12 cellular contexts compared by ENCODE assay signal in genomic region chr9:109264865-109265532, GRCh38. TPM values are rescaled to one million over a fixed set of nuclear protein-coding genes. Genes with fewer than 3 reads are reported as not detected.
DNase-seq lines count a peak whose midpoint lies in the region; ATAC-seq, FAIRE-seq and TF ChIP-seq lines count a peak whose summit lies in the region.
"Had no signal": no experiment of that assay in that cellular context is flagged by ENCODE, and none has a peak within 500 bp of the region (broad histone marks: within the 10 kb centered on the region; RNA-seq: fewer than 3 reads in every experiment).

No MANE protein-coding gene starts in this region.

- TF ChIP-seq EP300 in tibial nerve (IDR thresholded peaks at IDR 0.05): no peak

- H3K4me1 ChIP-seq in kidney (ENCODE audit: control insufficient read depth in 1 of 2, insufficient read depth in 1 of 2, low read depth in 1 of 2, low read length in 2 of 2) (no peaks in the 10 kb centered on the region), tibial nerve (peaks cover 0 to under 1% (median 0%) of the 10 kb centered on the region in 4 donors), neural progenitor cell (no peaks in the 10 kb centered on the region)
- H3K4me1 ChIP-seq: SJSA1 had no signal

- POLR2A ChIA-PET in WTC11 (lab: Charles Lee): no interaction called here

- DNase-seq in NCI-H128 (lab: John Stamatoyannopoulos, UW; ENCODE audit: unreplicated experiment): peak; percentile 43
- no peak for DNase-seq in WTC11 (ENCODE audit: low spot score)
- DNase-seq in kidney: peak; percentile 88
- DNase-seq in tibial nerve (ENCODE audit: low spot score in 2 of 2): no peak
- no peak for DNase-seq in activated T-helper 1 cell treated with anti-CD3 and anti-CD28 coated beads, Interleukin-12 subunit alpha, Interleukin-12 subunit beta, Interleukin-2, Interleukin-4 antibody, amounts not matched to agents 30 ng/mL and 10 ng/mL and 1 ng/mL, durations not matched to agents 14 hours and 24 hours and 36 hours (ENCODE audit: low spot score)
- DNase-seq in neural progenitor cell (ENCODE audit: low spot score): no peak
- DNase-seq: activated T-cell treated with anti-CD3 and anti-CD28 coated beads, Interleukin-2, amount 50 U/mL, for 4 hours; NCI-H1105 had no signal

- H3K27ac Mint-ChIP-seq in WTC11 (peak overlapping the region; percentile 65), neural progenitor cell (no peak overlapping the region)
- no peak overlapping the region for H3K27ac Mint-ChIP-seq in activated T-helper 1 cell treated with anti-CD3 and anti-CD28 coated beads, Interleukin-12 subunit alpha, Interleukin-12 subunit beta, Interleukin-2, Interleukin-4 antibody, amounts not matched to agents 30 ng/mL and 10 ng/mL and 1 ng/mL, durations not matched to agents 14 hours and 24 hours and 36 hours

- H3K9me3 Mint-ChIP-seq in WTC11 (peaks cover 3% of the 10 kb centered on the region), neural progenitor cell (peaks cover 7% of the 10 kb centered on the region)
- peaks cover 4% of the 10 kb centered on the region for H3K9me3 Mint-ChIP-seq in activated T-helper 1 cell treated with anti-CD3 and anti-CD28 coated beads, Interleukin-12 subunit alpha, Interleukin-12 subunit beta, Interleukin-2, Interleukin-4 antibody, amounts not matched to agents 30 ng/mL and 10 ng/mL and 1 ng/mL, durations not matched to agents 14 hours and 24 hours and 36 hours

- no peaks in the 10 kb centered on the region for H3F3A ChIP-seq in neural progenitor cell (ENCODE audit: low read depth)

- intact Hi-C loops in kidney (cut with DNase I): no loop called here
- intact Hi-C loops in activated T-helper 1 cell treated with anti-CD3 and anti-CD28 coated beads, Interleukin-12 subunit alpha, Interleukin-12 subunit beta, Interleukin-2, Interleukin-4 antibody, amounts not matched to agents 30 ng/mL and 10 ng/mL and 1 ng/mL, durations not matched to agents 14 hours and 24 hours and 36 hours (cut with micrococcal nuclease): no loop called here

- no peak overlapping the region for H3K9ac ChIP-seq in kidney (ENCODE audit: low read length in 2 of 2)
- H3K9ac ChIP-seq in neural progenitor cell: no peak overlapping the region

- no peak overlapping the region for H3K4me2 ChIP-seq in neural progenitor cell

- H2AFZ ChIP-seq in neural progenitor cell (replicated peaks): no peak overlapping the region

- no peak overlapping the region for H3K4me3 ChIP-seq in kidney (ENCODE audit: low read length in 2 of 2)
- no peak overlapping the region for H3K4me3 ChIP-seq in tibial nerve
- H3K4me3 ChIP-seq in neural progenitor cell: no peak overlapping the region
- H3K4me3 ChIP-seq: SJSA1 had no signal

- CTCF ChIA-PET in WTC11 (lab: Charles Lee): interaction anchor here (1.5 kb wide), 1 partner anchor 8 kb away, joined by 4 read pairs; no protein-coding TSS in a partner anchor

- H4K20me1 ChIP-seq in neural progenitor cell (ENCODE audit: low read depth): no peaks in the 10 kb centered on the region

- H3K27me3 ChIP-seq in tibial nerve (no peaks in the 10 kb centered on the region), neural progenitor cell (no peaks in the 10 kb centered on the region)
- H3K27me3 ChIP-seq: SJSA1 had no signal

- no peak for TF ChIP-seq CTCF in C4-2B (conservative IDR thresholded peaks at IDR 0.05)
- TF ChIP-seq CTCF in WTC11 (IDR thresholded peaks at IDR 0.05): no peak
- no peak for TF ChIP-seq CTCF in kidney (IDR thresholded peaks at IDR 0.05; ENCODE audit: borderline replicate concordance, extremely low read depth, insufficient read depth)
- no peak for TF ChIP-seq CTCF in tibial nerve (IDR thresholded peaks at IDR 0.05)
- TF ChIP-seq CTCF in neural progenitor cell (IDR thresholded peaks at IDR 0.05): no peak

- no peaks in the 10 kb centered on the region for H3K79me2 ChIP-seq in neural progenitor cell (ENCODE audit: low read depth)

- ATAC-seq in WTC11: no peak
- no peak for ATAC-seq in GM19397 (IDR thresholded peaks at IDR 0.05; ENCODE audit: unreplicated experiment)
- ATAC-seq: activated CD4-positive, CD25-positive, alpha-beta regulatory T cell treated with anti-CD3 and anti-CD28 coated beads, Interleukin-2, amount 50 U/mL, for 24 hours; activated T-cell treated with anti-CD3 and anti-CD28 coated beads, Interleukin-2, amount 50 U/mL, for 4 hours had no signal

- H3K36me3 ChIP-seq in kidney (ENCODE audit: control insufficient read depth in 1 of 2, insufficient read depth in 2 of 2, low read length in 2 of 2): no peaks in the 10 kb centered on the region
- peaks cover 0 to 6% (median 2%) of the 10 kb centered on the region in 3 donors for H3K36me3 ChIP-seq in tibial nerve
- H3K36me3 ChIP-seq in neural progenitor cell: no peaks in the 10 kb centered on the region
- H3K36me3 ChIP-seq: SJSA1 had no signal

- no peaks in the 10 kb centered on the region for H3K9me3 ChIP-seq in kidney (ENCODE audit: control insufficient read depth in 1 of 2, low read length in 2 of 2)
- H3K9me3 ChIP-seq in tibial nerve: peaks cover 0 to 7% (median 0%) of the 10 kb centered on the region in 4 donors
- H3K9me3 ChIP-seq in neural progenitor cell (ENCODE audit: low read depth): no peaks in the 10 kb centered on the region

- peaks cover 22% of the 10 kb centered on the region for H3K4me1 Mint-ChIP-seq in WTC11
- H3K4me1 Mint-ChIP-seq in activated T-helper 1 cell treated with anti-CD3 and anti-CD28 coated beads, Interleukin-12 subunit alpha, Interleukin-12 subunit beta, Interleukin-2, Interleukin-4 antibody, amounts not matched to agents 30 ng/mL and 10 ng/mL and 1 ng/mL, durations not matched to agents 14 hours and 24 hours and 36 hours (ENCODE audit: low read depth): no peaks in the 10 kb centered on the region
- peaks cover 10% of the 10 kb centered on the region for H3K4me1 Mint-ChIP-seq in neural progenitor cell

- H3K27me3 Mint-ChIP-seq in WTC11 (ENCODE audit: low read depth): no peaks in the 10 kb centered on the region
- H3K27me3 Mint-ChIP-seq in activated T-helper 1 cell treated with anti-CD3 and anti-CD28 coated beads, Interleukin-12 subunit alpha, Interleukin-12 subunit beta, Interleukin-2, Interleukin-4 antibody, amounts not matched to agents 30 ng/mL and 10 ng/mL and 1 ng/mL, durations not matched to agents 14 hours and 24 hours and 36 hours (ENCODE audit: insufficient read depth): peaks cover 5% of the 10 kb centered on the region
- no peaks in the 10 kb centered on the region for H3K27me3 Mint-ChIP-seq in neural progenitor cell (ENCODE audit: insufficient read depth, low read depth)

- H3K27ac ChIP-seq in C4-2B (peak overlapping the region; percentile 56), kidney (ENCODE audit: low read depth in 2 of 2, low read length in 2 of 2) (no peak overlapping the region), tibial nerve (peak overlapping the region in 1 of 4 donors; percentile 15), neural progenitor cell (no peak overlapping the region)
- H3K27ac ChIP-seq: SJSA1 had no signal

- no peak for FAIRE-seq in kidney (lab: Jason Lieb, UNC)

- H3K36me3 Mint-ChIP-seq in WTC11 (peaks cover 17% of the 10 kb centered on the region), neural progenitor cell (no peaks in the 10 kb centered on the region)
- no peaks in the 10 kb centered on the region for H3K36me3 Mint-ChIP-seq in activated T-helper 1 cell treated with anti-CD3 and anti-CD28 coated beads, Interleukin-12 subunit alpha, Interleukin-12 subunit beta, Interleukin-2, Interleukin-4 antibody, amounts not matched to agents 30 ng/mL and 10 ng/mL and 1 ng/mL, durations not matched to agents 14 hours and 24 hours and 36 hours (ENCODE audit: low read depth)

- no peak overlapping the region for H3K4me3 Mint-ChIP-seq in WTC11
- no peak overlapping the region for H3K4me3 Mint-ChIP-seq in activated T-helper 1 cell treated with anti-CD3 and anti-CD28 coated beads, Interleukin-12 subunit alpha, Interleukin-12 subunit beta, Interleukin-2, Interleukin-4 antibody, amounts not matched to agents 30 ng/mL and 10 ng/mL and 1 ng/mL, durations not matched to agents 14 hours and 24 hours and 36 hours
- H3K4me3 Mint-ChIP-seq in neural progenitor cell: no peak overlapping the region
- H3K4me3 Mint-ChIP-seq: activated T-cell treated with anti-CD3 and anti-CD28 coated beads, Interleukin-2, amount 50 U/mL, for 4 hours had no signal

- 40 to 73% methylated on average over 12 of the region's 12 CpGs for WGBS in tibial nerve, 2 donors

- TF ChIP-seq POLR2A in tibial nerve (IDR thresholded peaks at IDR 0.05): no peak

TF ChIP-seq in WTC11, 78 proteins besides CTCF, POLR2A, EP300 and RAD21:
- TF ChIP-seq CREB1 (CRISPR knock-in tag; IDR thresholded peaks at IDR 0.05) (no peak), ZNF423 (CRISPR knock-in tag; IDR thresholded peaks at IDR 0.05) (no peak), EMX1 (CRISPR knock-in tag; IDR thresholded peaks at IDR 0.05) (no peak)

RNA-seq across cellular contexts. Expression of gene EPB41L4B, which starts 55.9 kb away (rescaled TPM):
- 20.0 to 21.8 TPM (median 21.7 TPM) in 3 replicates for total RNA-seq in WTC11 (2021)
- total RNA-seq in kidney: 6.5 TPM
- 7.7 TPM for polyA plus RNA-seq in kidney (ENCODE audit: insufficient read depth, low read depth, low replicate concordance)
- total RNA-seq in tibial nerve: 10 to 100 TPM; 14.7 to 28.0 (median 19.1) TPM
- total RNA-seq in activated T-helper 1 cell treated with anti-CD3 and anti-CD28 coated beads, Interleukin-12 subunit alpha, Interleukin-12 subunit beta, Interleukin-2, Interleukin-4 antibody, amounts not matched to agents 30 ng/mL and 10 ng/mL and 1 ng/mL, durations not matched to agents 14 hours and 24 hours and 36 hours: 2.0 and 2.2 TPM in 2 replicates
- 5.0 and 6.2 TPM in 2 replicates for total RNA-seq in neural progenitor cell (ENCODE audit: low replicate concordance)

Comparison
In these comparisons a context has a peak if more than half of its experiments do, and no peak if none do; other contexts are left out.
1. DNase-seq: peak in NCI-H128 (single experiment) and kidney (single experiment); none in WTC11 (single experiment), tibial nerve (0 of 2), activated T-helper 1 cell treated with anti-CD3 and anti-CD28 coated beads, Interleukin-12 subunit alpha, Interleukin-12 subunit beta, Interleukin-2, Interleukin-4 antibody, amounts not matched to agents 30 ng/mL and 10 ng/mL and 1 ng/mL, durations not matched to agents 14 hours and 24 hours and 36 hours (single experiment) and neural progenitor cell (single experiment).